Comparison of ENCODE assay signal across 32 cellular contexts in genomic region chr16:83675136-83675535, GRCh38.
DNase-seq lines count a peak whose midpoint lies in the region; ATAC-seq and TF ChIP-seq lines count a peak whose summit lies in the region.
"Had no signal": no experiment of that assay in that cellular context is flagged by ENCODE, and none has a peak within 500 bp of the region (broad histone marks: within the 10 kb centered on the region; RNA-seq: fewer than 3 reads in every experiment).

No MANE protein-coding gene starts in this region.

- H3K14ac ChIP-seq in IMR-90 (replicated peaks; ENCODE audit: low read depth, low read length), result no peak overlapping the region

- peaks cover 3% of the 10 kb centered on the region for H3K9me3 ChIP-seq in IMR-90 (ENCODE audit: control insufficient read depth, insufficient read depth, low read length)
- H3K9me3 ChIP-seq: body of pancreas, left lung, pancreas had no signal

- no peaks in the 10 kb centered on the region for H3K4me1 ChIP-seq in IMR-90 (ENCODE audit: control insufficient read depth, insufficient read depth, low read length)
- H3K4me1 ChIP-seq: body of pancreas, esophagus muscularis mucosa, left lung, pancreas, spleen had no signal

- TF ChIP-seq RAD21 in IMR-90 (IDR thresholded peaks at IDR 0.05; ENCODE audit: low read length), result no peak

- 0% methylated on average over 2 of the region's 5 CpGs; no CpG with 5 or more reads in 1 of the 2 experiments for WGBS in IMR-90 (ENCODE audit: extremely low coverage in 2 of 2, insufficient read length in 1 of 2), 2 experiments

- H4K20me1 ChIP-seq in IMR-90 (ENCODE audit: insufficient read depth, low read length), result no peaks in the 10 kb centered on the region
- H4K20me1 ChIP-seq: BLaER1 treated with 17β-estradiol and CSF1 and Interleukin-3, amounts not matched to agents 10 nM and 100 nM had no signal

- H3K9ac ChIP-seq in IMR-90 (ENCODE audit: low read depth, low read length), result no peak overlapping the region
- H3K9ac ChIP-seq: BLaER1 treated with 17β-estradiol and CSF1 and Interleukin-3, amounts not matched to agents 10 nM and 100 nM had no signal

- peaks cover 1% of the 10 kb centered on the region; the same call in 1 of the 2 replicates for H3K9me1 ChIP-seq in IMR-90 (ENCODE audit: insufficient read depth, low read length)

- H3K4me2 ChIP-seq in IMR-90 (ENCODE audit: low read depth, low read length), result no peak overlapping the region

- no peak overlapping the region for H3K4ac ChIP-seq in IMR-90 (ENCODE audit: low read depth, low read length)

- POLR2A ChIA-PET in IMR-90 (lab: Charles Lee; ENCODE audit: unreplicated experiment), result no interaction called here

- H3K23ac ChIP-seq in IMR-90 (ENCODE audit: low read depth, low read length), result no peak overlapping the region

- no peak overlapping the region for H3K56ac ChIP-seq in IMR-90 (ENCODE audit: extremely low read depth, insufficient read depth, low read length)

- no peaks in the 10 kb centered on the region for H3K36me3 ChIP-seq in IMR-90 (ENCODE audit: control insufficient read depth, insufficient read depth, low read length)
- H3K36me3 ChIP-seq: BLaER1 treated with 17β-estradiol and CSF1 and Interleukin-3, amounts not matched to agents 10 nM and 100 nM; left lung; pancreas; spleen had no signal

- CTCF ChIA-PET in IMR-90 (lab: Yijun Ruan, JAX), result no interaction called here

- no peak overlapping the region for H3K18ac ChIP-seq in IMR-90 (ENCODE audit: low read depth, low read length)

- H2AK9ac ChIP-seq in IMR-90 (replicated peaks; ENCODE audit: low read depth, low read length, poor library complexity), result no peak overlapping the region

- no peak overlapping the region for H4K8ac ChIP-seq in IMR-90 (ENCODE audit: low read depth in 2 of 2, low read length in 2 of 2)

- ATAC-seq in IMR-90 (ENCODE audit: low read depth) (no peak), HG02981 (IDR thresholded peaks at IDR 0.05; ENCODE audit: unreplicated experiment) (no peak)
- ATAC-seq: activated CD4-positive, alpha-beta T cell treated with anti-CD3 and anti-CD28 coated beads for 36 hours; activated naive CD8-positive, alpha-beta T cell treated with anti-CD3 and anti-CD28 coated beads, Interleukin-2, amount 50 U/mL, for 24 hours; body of pancreas; effector memory CD8-positive, alpha-beta T cell; HepG2; left lung; natural killer cell treated with Interleukin-12 subunit alpha and Interleukin-12 subunit beta and Interleukin-15 and Interleukin-18, amount 100 ng/mL, for 72 hours; pancreas; PC-3; right cardiac atrium had no signal

- no peak overlapping the region for H4K91ac ChIP-seq in IMR-90 (ENCODE audit: insufficient read depth, low read depth, low read length)

- no TSS peak for BruUV-seq in IMR-90 (replicated peaks; lab: Mats Ljungman, UMichigan)

- no peak overlapping the region for H2AFZ ChIP-seq in IMR-90 (replicated peaks; ENCODE audit: low read length, poor library complexity)

- DNase-seq in IMR-90, result peak; percentile 7
- DNase-seq in cerebellar cortex (ENCODE audit: low spot score), result peak; percentile 58
- DNase-seq in iPS-NIHi11 (ENCODE audit: low spot score), result peak; percentile 26
- peak; percentile 51 for DNase-seq in retina
- DNase-seq in mucosa of gallbladder (ENCODE audit: low spot score), result no peak
- no peak for DNase-seq in NCI-H446 treated with DMSO at 0.1 percent for 48 hours (lab: John Stamatoyannopoulos, UW)
- DNase-seq: activated CD4-positive, alpha-beta T cell treated with anti-CD3 and anti-CD28 coated beads for 36 hours; activated naive CD8-positive, alpha-beta T cell treated with anti-CD3 and anti-CD28 coated beads, Interleukin-2, amount 50 U/mL, for 24 hours; activated T-cell treated with anti-CD3 and anti-CD28 coated beads, Interleukin-2, amount 50 U/mL, for 48 hours; body of pancreas; COR-L47; DMS53; effector memory CD8-positive, alpha-beta T cell; foreskin melanocyte; HFFc6; immature natural killer cell; Kasumi-1; left lung; NCI-H1436; NCI-H2107; NCI-H446; NK-92 treated with Interleukin-12 subunit alpha and Interleukin-12 subunit beta, amount 100 ng/mL, for 24 hours; pancreas; PC-3; right cardiac atrium; spleen; stimulated activated CD4-positive, alpha-beta T cell treated with anti-CD3 and anti-CD28 coated beads, Interleukin-2, amount 100 ng/mL, for 48 hours had no signal

- in situ Hi-C loops in IMR-90 (cut with MboI; ENCODE audit: low sequenced_read_pairs), result no loop called here

- no peaks in the 10 kb centered on the region for H3K79me1 ChIP-seq in IMR-90 (ENCODE audit: low read depth in 1 of 2, low read length in 2 of 2)

- no peak for TF ChIP-seq POLR2A in IMR-90 (IDR thresholded peaks at IDR 0.05; ENCODE audit: low read depth, low read length)

- dilution Hi-C loops in IMR-90 (cut with HindIII; ENCODE audit: low sequenced_read_pairs, unreplicated experiment), result no loop called here

- H4K5ac ChIP-seq in IMR-90 (ENCODE audit: low read depth, low read length), result no peak overlapping the region

- no peak overlapping the region for H2BK15ac ChIP-seq in IMR-90 (ENCODE audit: low read depth, low read length)

- H3K4me3 ChIP-seq in IMR-90 (ENCODE audit: insufficient read depth, low read depth, low read length), result no peak overlapping the region
- H3K4me3 ChIP-seq: BLaER1 treated with 17β-estradiol and CSF1 and Interleukin-3, amounts not matched to agents 10 nM and 100 nM; body of pancreas; esophagus muscularis mucosa; left lung; pancreas; spleen had no signal

- no peak overlapping the region for H2BK5ac ChIP-seq in IMR-90 (ENCODE audit: low read depth, low read length, poor library complexity, severe bottlenecking)

- intact Hi-C loops in IMR-90 (cut with micrococcal nuclease), result no loop called here

- TF ChIP-seq CTCF in IMR-90 (conservative IDR thresholded peaks at IDR 0.05; ENCODE audit: low read depth, low read length), result no peak

- H3K27me3 ChIP-seq in IMR-90 (ENCODE audit: control insufficient read depth, insufficient read depth, low read length), result no peaks in the 10 kb centered on the region
- H3K27me3 ChIP-seq: BLaER1 treated with 17β-estradiol and CSF1 and Interleukin-3, amounts not matched to agents 10 nM and 100 nM; body of pancreas; left lung had no signal

- H2AK5ac ChIP-seq in IMR-90 (ENCODE audit: low read depth, low read length), result no peak overlapping the region

- H3K27ac ChIP-seq in IMR-90 (ENCODE audit: insufficient read depth, low read length), result no peak overlapping the region
- H3K27ac ChIP-seq: BLaER1 treated with 17β-estradiol and CSF1 and Interleukin-3, amounts not matched to agents 10 nM and 100 nM; body of pancreas; esophagus muscularis mucosa; left lung; pancreas; spleen had no signal

- H2BK120ac ChIP-seq in IMR-90 (ENCODE audit: low read depth, low read length), result no peak overlapping the region

- H2BK20ac ChIP-seq in IMR-90 (ENCODE audit: low read depth, low read length), result no peak overlapping the region

TF ChIP-seq in IMR-90, 13 proteins besides CTCF, POLR2A, EP300 and RAD21:
- TF ChIP-seq FOS (IDR thresholded peaks at IDR 0.05; ENCODE audit: low read depth, low read length) (no peak), BHLHE40 (IDR thresholded peaks at IDR 0.05; ENCODE audit: low read depth, low read length) (no peak), MAZ (IDR thresholded peaks at IDR 0.05; ENCODE audit: borderline replicate concordance, low read depth, low read length) (no peak), SMC3 (IDR thresholded peaks at IDR 0.05; ENCODE audit: low read depth, low read length) (no peak)

Comparison
In these comparisons a context has a peak if more than half of its experiments do, and no peak if none do; other contexts are left out.
1. DNase-seq: peak in IMR-90 (single experiment), cerebellar cortex (single experiment), iPS-NIHi11 (single experiment) and retina (single experiment); none in mucosa of gallbladder (single experiment) and NCI-H446 treated with DMSO at 0.1 percent for 48 hours (single experiment).